Comparison of ENCODE assay signal across 1 cellular context in genomic region chr5:1536298-1537165, GRCh38.
TF ChIP-seq lines count a peak whose summit lies in the region.

No MANE protein-coding gene starts in this region.

TF ChIP-seq in GM23338, 12 proteins besides CTCF, POLR2A, EP300 and RAD21 (continued from another document):
- TF ChIP-seq ZNF462 (CRISPR knock-in tag; IDR thresholded peaks at IDR 0.05): no peak
- no peak for TF ChIP-seq NANOG (IDR thresholded peaks at IDR 0.05; ENCODE audit: borderline replicate concordance)
- no peak for TF ChIP-seq ZNF114 (CRISPR knock-in tag; IDR thresholded peaks at IDR 0.05)
- TF ChIP-seq, protein P1, sequence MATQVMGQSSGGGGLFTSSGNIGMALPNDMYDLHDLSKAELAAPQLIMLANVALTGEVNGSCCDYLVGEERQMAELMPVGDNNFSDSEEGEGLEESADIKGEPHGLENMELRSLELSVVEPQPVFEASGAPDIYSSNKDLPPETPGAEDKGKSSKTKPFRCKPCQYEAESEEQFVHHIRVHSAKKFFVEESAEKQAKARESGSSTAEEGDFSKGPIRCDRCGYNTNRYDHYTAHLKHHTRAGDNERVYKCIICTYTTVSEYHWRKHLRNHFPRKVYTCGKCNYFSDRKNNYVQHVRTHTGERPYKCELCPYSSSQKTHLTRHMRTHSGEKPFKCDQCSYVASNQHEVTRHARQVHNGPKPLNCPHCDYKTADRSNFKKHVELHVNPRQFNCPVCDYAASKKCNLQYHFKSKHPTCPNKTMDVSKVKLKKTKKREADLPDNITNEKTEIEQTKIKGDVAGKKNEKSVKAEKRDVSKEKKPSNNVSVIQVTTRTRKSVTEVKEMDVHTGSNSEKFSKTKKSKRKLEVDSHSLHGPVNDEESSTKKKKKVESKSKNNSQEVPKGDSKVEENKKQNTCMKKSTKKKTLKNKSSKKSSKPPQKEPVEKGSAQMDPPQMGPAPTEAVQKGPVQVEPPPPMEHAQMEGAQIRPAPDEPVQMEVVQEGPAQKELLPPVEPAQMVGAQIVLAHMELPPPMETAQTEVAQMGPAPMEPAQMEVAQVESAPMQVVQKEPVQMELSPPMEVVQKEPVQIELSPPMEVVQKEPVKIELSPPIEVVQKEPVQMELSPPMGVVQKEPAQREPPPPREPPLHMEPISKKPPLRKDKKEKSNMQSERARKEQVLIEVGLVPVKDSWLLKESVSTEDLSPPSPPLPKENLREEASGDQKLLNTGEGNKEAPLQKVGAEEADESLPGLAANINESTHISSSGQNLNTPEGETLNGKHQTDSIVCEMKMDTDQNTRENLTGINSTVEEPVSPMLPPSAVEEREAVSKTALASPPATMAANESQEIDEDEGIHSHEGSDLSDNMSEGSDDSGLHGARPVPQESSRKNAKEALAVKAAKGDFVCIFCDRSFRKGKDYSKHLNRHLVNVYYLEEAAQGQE (IDR thresholded peaks at IDR 0.05; ENCODE audit: unreplicated experiment): no peak
- no peak for TF ChIP-seq POLR2AphosphoS5 (IDR thresholded peaks at IDR 0.05; ENCODE audit: low read depth)
- TF ChIP-seq ZNF331 (CRISPR knock-in tag; IDR thresholded peaks at IDR 0.05; ENCODE audit: low read depth): no peak
- no peak for TF ChIP-seq EZH2phosphoT487 (IDR thresholded peaks at IDR 0.05; ENCODE audit: unreplicated experiment)
TF ChIP-seq in GM23338: peak in this region for 0.
